Comparison of ENCODE assay signal across 1 cellular context in the genomic region with DNA sequence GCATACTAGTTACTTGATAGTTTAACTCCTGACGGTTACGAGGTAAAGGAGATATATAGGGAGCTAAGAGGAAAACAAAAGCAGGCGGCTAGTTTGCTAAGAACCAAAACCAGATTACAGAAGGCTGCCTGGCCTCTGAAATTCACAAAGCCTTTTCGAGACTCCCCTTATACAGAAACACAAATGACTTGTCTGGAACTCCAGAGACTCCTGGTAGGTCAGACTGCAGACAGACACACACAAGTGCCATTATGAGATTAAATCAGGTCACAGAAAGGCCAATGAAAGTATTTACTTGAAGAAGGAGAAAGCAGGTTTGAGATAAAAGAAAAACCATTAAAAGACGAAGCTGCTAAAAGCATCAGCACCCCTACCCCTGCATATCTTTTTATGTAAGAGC.
TF ChIP-seq lines count a peak whose summit lies in the region.

No MANE protein-coding gene starts in this region.

TF ChIP-seq in K562, 482 proteins besides CTCF, POLR2A, EP300 and RAD21 (continued from another document):
- TF ChIP-seq, protein P1, sequence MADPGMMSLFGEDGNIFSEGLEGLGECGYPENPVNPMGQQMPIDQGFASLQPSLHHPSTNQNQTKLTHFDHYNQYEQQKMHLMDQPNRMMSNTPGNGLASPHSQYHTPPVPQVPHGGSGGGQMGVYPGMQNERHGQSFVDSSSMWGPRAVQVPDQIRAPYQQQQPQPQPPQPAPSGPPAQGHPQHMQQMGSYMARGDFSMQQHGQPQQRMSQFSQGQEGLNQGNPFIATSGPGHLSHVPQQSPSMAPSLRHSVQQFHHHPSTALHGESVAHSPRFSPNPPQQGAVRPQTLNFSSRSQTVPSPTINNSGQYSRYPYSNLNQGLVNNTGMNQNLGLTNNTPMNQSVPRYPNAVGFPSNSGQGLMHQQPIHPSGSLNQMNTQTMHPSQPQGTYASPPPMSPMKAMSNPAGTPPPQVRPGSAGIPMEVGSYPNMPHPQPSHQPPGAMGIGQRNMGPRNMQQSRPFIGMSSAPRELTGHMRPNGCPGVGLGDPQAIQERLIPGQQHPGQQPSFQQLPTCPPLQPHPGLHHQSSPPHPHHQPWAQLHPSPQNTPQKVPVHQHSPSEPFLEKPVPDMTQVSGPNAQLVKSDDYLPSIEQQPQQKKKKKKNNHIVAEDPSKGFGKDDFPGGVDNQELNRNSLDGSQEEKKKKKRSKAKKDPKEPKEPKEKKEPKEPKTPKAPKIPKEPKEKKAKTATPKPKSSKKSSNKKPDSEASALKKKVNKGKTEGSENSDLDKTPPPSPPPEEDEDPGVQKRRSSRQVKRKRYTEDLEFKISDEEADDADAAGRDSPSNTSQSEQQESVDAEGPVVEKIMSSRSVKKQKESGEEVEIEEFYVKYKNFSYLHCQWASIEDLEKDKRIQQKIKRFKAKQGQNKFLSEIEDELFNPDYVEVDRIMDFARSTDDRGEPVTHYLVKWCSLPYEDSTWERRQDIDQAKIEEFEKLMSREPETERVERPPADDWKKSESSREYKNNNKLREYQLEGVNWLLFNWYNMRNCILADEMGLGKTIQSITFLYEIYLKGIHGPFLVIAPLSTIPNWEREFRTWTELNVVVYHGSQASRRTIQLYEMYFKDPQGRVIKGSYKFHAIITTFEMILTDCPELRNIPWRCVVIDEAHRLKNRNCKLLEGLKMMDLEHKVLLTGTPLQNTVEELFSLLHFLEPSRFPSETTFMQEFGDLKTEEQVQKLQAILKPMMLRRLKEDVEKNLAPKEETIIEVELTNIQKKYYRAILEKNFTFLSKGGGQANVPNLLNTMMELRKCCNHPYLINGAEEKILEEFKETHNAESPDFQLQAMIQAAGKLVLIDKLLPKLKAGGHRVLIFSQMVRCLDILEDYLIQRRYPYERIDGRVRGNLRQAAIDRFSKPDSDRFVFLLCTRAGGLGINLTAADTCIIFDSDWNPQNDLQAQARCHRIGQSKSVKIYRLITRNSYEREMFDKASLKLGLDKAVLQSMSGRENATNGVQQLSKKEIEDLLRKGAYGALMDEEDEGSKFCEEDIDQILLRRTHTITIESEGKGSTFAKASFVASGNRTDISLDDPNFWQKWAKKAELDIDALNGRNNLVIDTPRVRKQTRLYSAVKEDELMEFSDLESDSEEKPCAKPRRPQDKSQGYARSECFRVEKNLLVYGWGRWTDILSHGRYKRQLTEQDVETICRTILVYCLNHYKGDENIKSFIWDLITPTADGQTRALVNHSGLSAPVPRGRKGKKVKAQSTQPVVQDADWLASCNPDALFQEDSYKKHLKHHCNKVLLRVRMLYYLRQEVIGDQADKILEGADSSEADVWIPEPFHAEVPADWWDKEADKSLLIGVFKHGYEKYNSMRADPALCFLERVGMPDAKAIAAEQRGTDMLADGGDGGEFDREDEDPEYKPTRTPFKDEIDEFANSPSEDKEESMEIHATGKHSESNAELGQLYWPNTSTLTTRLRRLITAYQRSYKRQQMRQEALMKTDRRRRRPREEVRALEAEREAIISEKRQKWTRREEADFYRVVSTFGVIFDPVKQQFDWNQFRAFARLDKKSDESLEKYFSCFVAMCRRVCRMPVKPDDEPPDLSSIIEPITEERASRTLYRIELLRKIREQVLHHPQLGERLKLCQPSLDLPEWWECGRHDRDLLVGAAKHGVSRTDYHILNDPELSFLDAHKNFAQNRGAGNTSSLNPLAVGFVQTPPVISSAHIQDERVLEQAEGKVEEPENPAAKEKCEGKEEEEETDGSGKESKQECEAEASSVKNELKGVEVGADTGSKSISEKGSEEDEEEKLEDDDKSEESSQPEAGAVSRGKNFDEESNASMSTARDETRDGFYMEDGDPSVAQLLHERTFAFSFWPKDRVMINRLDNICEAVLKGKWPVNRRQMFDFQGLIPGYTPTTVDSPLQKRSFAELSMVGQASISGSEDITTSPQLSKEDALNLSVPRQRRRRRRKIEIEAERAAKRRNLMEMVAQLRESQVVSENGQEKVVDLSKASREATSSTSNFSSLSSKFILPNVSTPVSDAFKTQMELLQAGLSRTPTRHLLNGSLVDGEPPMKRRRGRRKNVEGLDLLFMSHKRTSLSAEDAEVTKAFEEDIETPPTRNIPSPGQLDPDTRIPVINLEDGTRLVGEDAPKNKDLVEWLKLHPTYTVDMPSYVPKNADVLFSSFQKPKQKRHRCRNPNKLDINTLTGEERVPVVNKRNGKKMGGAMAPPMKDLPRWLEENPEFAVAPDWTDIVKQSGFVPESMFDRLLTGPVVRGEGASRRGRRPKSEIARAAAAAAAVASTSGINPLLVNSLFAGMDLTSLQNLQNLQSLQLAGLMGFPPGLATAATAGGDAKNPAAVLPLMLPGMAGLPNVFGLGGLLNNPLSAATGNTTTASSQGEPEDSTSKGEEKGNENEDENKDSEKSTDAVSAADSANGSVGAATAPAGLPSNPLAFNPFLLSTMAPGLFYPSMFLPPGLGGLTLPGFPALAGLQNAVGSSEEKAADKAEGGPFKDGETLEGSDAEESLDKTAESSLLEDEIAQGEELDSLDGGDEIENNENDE (IDR thresholded peaks at IDR 0.05; ENCODE audit: low read depth, low read length): no peak
- no peak for TF ChIP-seq RHOXF2B (CRISPR knock-in tag; conservative IDR thresholded peaks at IDR 0.05)
- no peak for TF ChIP-seq ZNF398 (CRISPR knock-in tag; IDR thresholded peaks at IDR 0.05)
